8 cellular contexts compared by ENCODE assay signal in genomic region chr5:80141147-80141671, GRCh38.
DNase-seq lines count a peak whose midpoint lies in the region; ATAC-seq and TF ChIP-seq lines count a peak whose summit lies in the region.

No MANE protein-coding gene starts in this region.

- POLR2A ChIA-PET in CD4-positive, alpha-beta memory T cell (lab: Charles Lee; ENCODE audit: partially characterized antibody) = interaction anchor here (0.6 to 5.1 kb wide), 16 partner anchors 12 to 130 kb away, joined by 3 to 75 read pairs (median 6); partner anchors contain the start of gene SERINC5
- POLR2A ChIA-PET in SK-N-SH (lab: Yijun Ruan, JAX) = interaction anchor here (1.3 kb wide), 1 partner anchor 64 kb away, joined by 4 read pairs; no protein-coding TSS in a partner anchor

- 84% methylated on average over 13 of the region's 13 CpGs for WGBS in SK-N-SH (ENCODE audit: low lambda C conversion rate)

- no peaks in the 10 kb centered on the region for H3K27me3 ChIP-seq in CD4-positive, alpha-beta memory T cell (ENCODE audit: insufficient read depth, low read length)
- H3K27me3 ChIP-seq in SK-N-SH (ENCODE audit: insufficient read depth) = no peaks in the 10 kb centered on the region

- H3K27ac Mint-ChIP-seq in CD4-positive, alpha-beta memory T cell = peak overlapping the region; percentile 89 to 96 (median 95)

- no peak overlapping the region for H2AFZ ChIP-seq in SK-N-SH (ENCODE audit: low read depth)

- H3K4me1 ChIP-seq in CD4-positive, alpha-beta memory T cell (ENCODE audit: insufficient read depth, low read length) = peaks cover 86% of the 10 kb centered on the region
- H3K4me1 ChIP-seq in SK-N-SH (ENCODE audit: control insufficient read depth in 1 of 2, insufficient read depth in 2 of 2, low read depth in 1 of 2, low read length in 1 of 2) = peaks cover 0 to 6% of the 10 kb centered on the region in 2 experiments; a peak in 1 of 4 replicates

- no peaks in the 10 kb centered on the region for H3K79me2 ChIP-seq in SK-N-SH (ENCODE audit: insufficient read depth)

- peaks cover 32% of the 10 kb centered on the region for H3K36me3 ChIP-seq in CD4-positive, alpha-beta memory T cell (ENCODE audit: insufficient read depth, low read length)
- no peaks in the 10 kb centered on the region for H3K36me3 ChIP-seq in SK-N-SH (replicated peaks in 1 of 2; ENCODE audit: control insufficient read depth in 1 of 2, insufficient read depth in 2 of 2, low read length in 1 of 2)

- peaks cover 4% of the 10 kb centered on the region for H3F3A ChIP-seq in SK-N-SH (replicated peaks; ENCODE audit: insufficient read depth)

- peak overlapping the region in 7 of 8 donors; percentile 18 to 82 (median 60) for H3K4me3 Mint-ChIP-seq in CD4-positive, alpha-beta memory T cell

- H3K9ac ChIP-seq in SK-N-SH = no peak overlapping the region

- TF ChIP-seq RAD21 in SK-N-SH (IDR thresholded peaks at IDR 0.05; ENCODE audit: low read length) = no peak

- H3K4me2 ChIP-seq in SK-N-SH = no peak overlapping the region

- H3K4me1 Mint-ChIP-seq in CD4-positive, alpha-beta memory T cell = peaks cover 65 to 82% (median 75%) of the 10 kb centered on the region in 4 donors

- no peak for TF ChIP-seq CTCF in SK-N-SH (IDR thresholded peaks at IDR 0.05)

- TF ChIP-seq EP300 in SK-N-SH (IDR thresholded peaks at IDR 0.05; ENCODE audit: borderline replicate concordance in 1 of 2, low read depth in 1 of 2, low read length in 1 of 2) = no peak

- CTCF ChIA-PET in CD4-positive, alpha-beta memory T cell (lab: Charles Lee; ENCODE audit: partially characterized antibody) = interaction anchor here (1.0 to 1.4 kb wide), 5 partner anchors 10 to 134 kb away, joined by 3 to 6 read pairs (median 4); no protein-coding TSS in a partner anchor
- CTCF ChIA-PET in SK-N-SH (lab: Yijun Ruan, JAX) = interaction anchor here (1.3 to 2.1 kb wide), 2 partner anchors 12 to 115 kb away, joined by 4 to 7 read pairs; partner anchors contain the start of gene SERINC5

- intact Hi-C loops in CD4-positive, alpha-beta memory T cell (cut with micrococcal nuclease) = loop anchor here (2.0 kb wide), 1 partner anchor 16 kb away; no protein-coding TSS in a partner anchor

- H3K27ac ChIP-seq in CD4-positive, alpha-beta memory T cell (ENCODE audit: low read depth, low read length) = peak overlapping the region; percentile 37
- peak overlapping the region in 1 of 2 experiments; percentile 54; a peak in 1 of 4 replicates for H3K27ac ChIP-seq in SK-N-SH (ENCODE audit: low read depth in 2 of 2, low read length in 1 of 2)

- no peak overlapping the region for H3K4me3 ChIP-seq in CD4-positive, alpha-beta memory T cell (ENCODE audit: low read length in 2 of 2)
- H3K4me3 ChIP-seq in SK-N-SH (ENCODE audit: low read depth in 2 of 2, low read length in 1 of 2) = no peak overlapping the region

- peaks cover 0 to 5% (median 0%) of the 10 kb centered on the region in 8 donors for H3K9me3 Mint-ChIP-seq in CD4-positive, alpha-beta memory T cell

- ATAC-seq in GM21367 (IDR thresholded peaks at IDR 0.05; ENCODE audit: unreplicated experiment) = no peak
- no peak for ATAC-seq in GM19467 (IDR thresholded peaks at IDR 0.05; ENCODE audit: unreplicated experiment)
- ATAC-seq in GM19455 (IDR thresholded peaks at IDR 0.05; ENCODE audit: unreplicated experiment) = no peak

- H4K20me1 ChIP-seq in SK-N-SH (ENCODE audit: insufficient read depth) = no peaks in the 10 kb centered on the region

- no peaks in the 10 kb centered on the region for H3K9me3 ChIP-seq in CD4-positive, alpha-beta memory T cell (ENCODE audit: control insufficient read depth in 1 of 2, low read length in 2 of 2)
- no peaks in the 10 kb centered on the region for H3K9me3 ChIP-seq in SK-N-SH

- peaks cover 53 to 72% of the 10 kb centered on the region in 2 donors for H3K36me3 Mint-ChIP-seq in CD4-positive, alpha-beta memory T cell

- no peaks in the 10 kb centered on the region for H3K9me2 ChIP-seq in SK-N-SH

- DNase-seq in CD4-positive, alpha-beta memory T cell = no peak
- peak; percentile 24 for DNase-seq in SK-N-SH
- DNase-seq in fibroblast of peridontal ligament (ENCODE audit: extremely low read depth) = peak; percentile 68
- DNase-seq in occipital lobe (lab: John Stamatoyannopoulos, UW) = peak; percentile 25
- DNase-seq in NK-92 treated with Interleukin-12 subunit alpha and Interleukin-12 subunit beta, amount 100 ng/mL, for 24 hours (lab: John Stamatoyannopoulos, UW) = no peak

- H3K27me3 Mint-ChIP-seq in CD4-positive, alpha-beta memory T cell = no peaks in the 10 kb centered on the region

TF ChIP-seq in SK-N-SH, 30 proteins besides CTCF, POLR2A, EP300 and RAD21:
- TF ChIP-seq FOXJ3 (CRISPR knock-in tag; IDR thresholded peaks at IDR 0.05) (no peak), JUND (IDR thresholded peaks at IDR 0.05) (no peak), TAF1 (IDR thresholded peaks at IDR 0.05; ENCODE audit: borderline replicate concordance, low read depth, low read length) (no peak), RXRA (IDR thresholded peaks at IDR 0.05; ENCODE audit: borderline replicate concordance, low read depth) (no peak), GABPA (IDR thresholded peaks at IDR 0.05; ENCODE audit: low read depth) (no peak), NFIC (IDR thresholded peaks at IDR 0.05; ENCODE audit: borderline replicate concordance) (no peak), REST (IDR thresholded peaks at IDR 0.05; ENCODE audit: low read depth, low read length) (no peak), FOSL2 (IDR thresholded peaks at IDR 0.05; ENCODE audit: borderline replicate concordance, low read depth) (no peak)
- TF ChIP-seq, protein P1, sequence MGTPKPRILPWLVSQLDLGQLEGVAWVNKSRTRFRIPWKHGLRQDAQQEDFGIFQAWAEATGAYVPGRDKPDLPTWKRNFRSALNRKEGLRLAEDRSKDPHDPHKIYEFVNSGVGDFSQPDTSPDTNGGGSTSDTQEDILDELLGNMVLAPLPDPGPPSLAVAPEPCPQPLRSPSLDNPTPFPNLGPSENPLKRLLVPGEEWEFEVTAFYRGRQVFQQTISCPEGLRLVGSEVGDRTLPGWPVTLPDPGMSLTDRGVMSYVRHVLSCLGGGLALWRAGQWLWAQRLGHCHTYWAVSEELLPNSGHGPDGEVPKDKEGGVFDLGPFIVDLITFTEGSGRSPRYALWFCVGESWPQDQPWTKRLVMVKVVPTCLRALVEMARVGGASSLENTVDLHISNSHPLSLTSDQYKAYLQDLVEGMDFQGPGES (IDR thresholded peaks at IDR 0.05; ENCODE audit: low read depth, low read length) = no peak
- TF ChIP-seq, protein P2, sequence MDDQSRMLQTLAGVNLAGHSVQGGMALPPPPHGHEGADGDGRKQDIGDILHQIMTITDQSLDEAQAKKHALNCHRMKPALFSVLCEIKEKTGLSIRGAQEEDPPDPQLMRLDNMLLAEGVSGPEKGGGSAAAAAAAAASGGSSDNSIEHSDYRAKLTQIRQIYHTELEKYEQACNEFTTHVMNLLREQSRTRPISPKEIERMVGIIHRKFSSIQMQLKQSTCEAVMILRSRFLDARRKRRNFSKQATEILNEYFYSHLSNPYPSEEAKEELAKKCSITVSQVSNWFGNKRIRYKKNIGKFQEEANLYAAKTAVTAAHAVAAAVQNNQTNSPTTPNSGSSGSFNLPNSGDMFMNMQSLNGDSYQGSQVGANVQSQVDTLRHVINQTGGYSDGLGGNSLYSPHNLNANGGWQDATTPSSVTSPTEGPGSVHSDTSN (IDR thresholded peaks at IDR 0.05) = no peak

Comparison
In these comparisons a context has a peak if more than half of its experiments do, and no peak if none do; other contexts are left out.
1. DNase-seq: peak in SK-N-SH (single experiment), fibroblast of peridontal ligament (single experiment) and occipital lobe (single experiment); none in CD4-positive, alpha-beta memory T cell (0 of 5) and NK-92 treated with Interleukin-12 subunit alpha and Interleukin-12 subunit beta, amount 100 ng/mL, for 24 hours (single experiment).